17 cellular contexts compared by ENCODE assay signal in the genomic region with DNA sequence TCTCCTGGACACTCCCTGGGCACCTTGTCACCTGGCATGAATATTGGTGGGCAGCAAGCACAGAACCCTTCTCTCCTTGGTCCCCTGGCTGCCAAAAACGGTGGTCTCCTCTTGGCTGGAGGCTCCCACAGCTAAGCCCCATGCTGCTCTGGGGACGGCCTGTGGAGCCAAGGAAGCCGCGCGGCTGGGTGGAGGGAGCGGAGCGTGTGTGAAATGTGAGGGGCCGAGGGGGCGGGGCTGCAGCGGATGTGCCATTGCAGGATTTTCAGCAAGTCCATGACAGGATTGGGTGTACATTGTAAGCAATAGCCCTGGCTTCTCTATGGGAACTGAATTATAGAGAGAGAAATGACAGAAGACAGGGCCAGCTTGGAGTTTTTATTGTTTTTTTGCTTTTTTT.
DNase-seq lines count a peak whose midpoint lies in the region; ATAC-seq and TF ChIP-seq lines count a peak whose summit lies in the region.
"Had no signal": no experiment of that assay in that cellular context is flagged by ENCODE, and none has a peak within 500 bp of the region (broad histone marks: within the 10 kb centered on the region; RNA-seq: fewer than 3 reads in every experiment).

No MANE protein-coding gene starts in this region.

- H3K4me3 ChIP-seq in Karpas-422 (ENCODE audit: low read length) (no peak overlapping the region), neural cell (ENCODE audit: low read length) (no peak overlapping the region)
- H3K4me3 ChIP-seq: A549, BLaER1 had no signal

- peaks cover under 1% of the 10 kb centered on the region for H3F3A ChIP-seq in neural cell (ENCODE audit: insufficient read depth, low read length, poor library complexity, severe bottlenecking)

- H4K20me1 ChIP-seq in Karpas-422 (ENCODE audit: insufficient read depth, low read depth, low read length) (no peaks in the 10 kb centered on the region), neural cell (ENCODE audit: insufficient read depth) (no peaks in the 10 kb centered on the region)
- H4K20me1 ChIP-seq: BLaER1 had no signal

- no peak overlapping the region for H3K4me3 Mint-ChIP-seq in mesothelial cell of epicardium
- H3K4me3 Mint-ChIP-seq: CD14-positive monocyte; CD4-positive, alpha-beta memory T cell; CD4-positive, CD25-positive, alpha-beta regulatory T cell had no signal

- no peaks in the 10 kb centered on the region for H3K9me3 ChIP-seq in Karpas-422 (ENCODE audit: low read length)
- H3K9me3 ChIP-seq in neural cell (ENCODE audit: low read length): no peaks in the 10 kb centered on the region
- H3K9me3 ChIP-seq: A549, BE2C, BLaER1, Caco-2 had no signal

- no peak overlapping the region for H3K4me2 ChIP-seq in Karpas-422 (ENCODE audit: low read depth, low read length, poor library complexity, severe bottlenecking)
- H3K4me2 ChIP-seq in neural cell (ENCODE audit: low read length): no peak overlapping the region
- H3K4me2 ChIP-seq: A549, BLaER1 had no signal

- H3K36me3 ChIP-seq in Karpas-422 (ENCODE audit: insufficient read depth, low read length) (no peaks in the 10 kb centered on the region), neural cell (ENCODE audit: insufficient read depth, low read length) (no peaks in the 10 kb centered on the region)
- H3K36me3 ChIP-seq: BE2C, BLaER1 had no signal

- H3K79me2 ChIP-seq in Karpas-422 (ENCODE audit: low read length) (no peaks in the 10 kb centered on the region), neural cell (replicated peaks; ENCODE audit: insufficient read depth, low read length) (no peaks in the 10 kb centered on the region)

- H3K27me3 Mint-ChIP-seq in mesothelial cell of epicardium (ENCODE audit: low read depth): no peaks in the 10 kb centered on the region
- H3K27me3 Mint-ChIP-seq: CD4-positive, CD25-positive, alpha-beta regulatory T cell had no signal

- peaks cover 35% of the 10 kb centered on the region for H3K4me1 Mint-ChIP-seq in mesothelial cell of epicardium
- H3K4me1 Mint-ChIP-seq: CD14-positive monocyte; CD4-positive, alpha-beta memory T cell; CD4-positive, CD25-positive, alpha-beta regulatory T cell had no signal

- no peak for TF ChIP-seq CTCF in mesothelial cell of epicardium (IDR thresholded peaks at IDR 0.05; ENCODE audit: unreplicated experiment)
- TF ChIP-seq CTCF in neural cell (IDR thresholded peaks at IDR 0.05; ENCODE audit: poor library complexity, severe bottlenecking): no peak

- H2AFZ ChIP-seq in Karpas-422 (ENCODE audit: low read length): no peak overlapping the region
- H2AFZ ChIP-seq in neural cell (ENCODE audit: low read depth, low read length): no peak overlapping the region

- H3K27ac ChIP-seq in Karpas-422 (ENCODE audit: low read length): no peak overlapping the region
- H3K27ac ChIP-seq in neural cell (ENCODE audit: low read length): peak overlapping the region; percentile 80
- H3K27ac ChIP-seq: 22Rv1, A549, BLaER1 had no signal

- H3K27ac Mint-ChIP-seq in mesothelial cell of epicardium: peak overlapping the region; percentile 43
- H3K27ac Mint-ChIP-seq: CD4-positive, alpha-beta memory T cell; CD4-positive, CD25-positive, alpha-beta regulatory T cell had no signal

- H3K9me3 Mint-ChIP-seq in mesothelial cell of epicardium: no peaks in the 10 kb centered on the region
- H3K9me3 Mint-ChIP-seq: CD4-positive, alpha-beta memory T cell had no signal

- DNase-seq in Karpas-422 (peak; percentile 9), mesothelial cell of epicardium (ENCODE audit: low spot score in 2 of 2, unreplicated experiment in 2 of 2) (no peak), GF-D8 (lab: John Stamatoyannopoulos, UW) (no peak)
- DNase-seq: BE2C; C1 segment of cervical spinal cord; Caco-2; Calu3; CD4-positive, alpha-beta memory T cell; CD4-positive, CD25-positive, alpha-beta regulatory T cell; DMS79 treated with DMSO at 0.1 percent for 48 hours had no signal

- no peaks in the 10 kb centered on the region for H3K4me1 ChIP-seq in Karpas-422 (ENCODE audit: low read length)
- H3K4me1 ChIP-seq: Caco-2 had no signal

- no peaks in the 10 kb centered on the region for H3K36me3 Mint-ChIP-seq in mesothelial cell of epicardium
- H3K36me3 Mint-ChIP-seq: CD14-positive monocyte; CD4-positive, alpha-beta memory T cell; CD4-positive, CD25-positive, alpha-beta regulatory T cell had no signal

- ATAC-seq in HG03159 (IDR thresholded peaks at IDR 0.05; ENCODE audit: unreplicated experiment) (no peak), GM19351 (IDR thresholded peaks at IDR 0.05; ENCODE audit: unreplicated experiment) (no peak)
- ATAC-seq: A549 had no signal

- no peaks in the 10 kb centered on the region for H3K9me2 ChIP-seq in Karpas-422 (replicated peaks; ENCODE audit: insufficient read depth, low read length)
- no peaks in the 10 kb centered on the region for H3K9me2 ChIP-seq in neural cell (ENCODE audit: insufficient read depth, low read length)

- H3K27me3 ChIP-seq in Karpas-422 (ENCODE audit: low read length): no peaks in the 10 kb centered on the region
- H3K27me3 ChIP-seq in neural cell (ENCODE audit: insufficient read depth, low read depth, low read length): no peaks in the 10 kb centered on the region
- H3K27me3 ChIP-seq: BE2C, BLaER1 had no signal

- H3K9ac ChIP-seq in Karpas-422 (ENCODE audit: low read length): no peak overlapping the region
- no peak overlapping the region for H3K9ac ChIP-seq in neural cell (ENCODE audit: low read length)
- H3K9ac ChIP-seq: BLaER1 had no signal

- TF ChIP-seq EP300 in neural cell (conservative IDR thresholded peaks at IDR 0.05; ENCODE audit: poor library complexity, severe bottlenecking): no peak

- TF ChIP-seq RAD21 in neural cell (conservative IDR thresholded peaks at IDR 0.05): no peak

TF ChIP-seq in neural cell, 6 proteins besides CTCF, POLR2A, EP300 and RAD21:
- TF ChIP-seq TAF1 (IDR thresholded peaks at IDR 0.05; ENCODE audit: low read depth): no peak
- TF ChIP-seq SMC3 (conservative IDR thresholded peaks at IDR 0.05; ENCODE audit: poor library complexity): no peak
- no peak for TF ChIP-seq MXI1 (conservative IDR thresholded peaks at IDR 0.05; ENCODE audit: poor library complexity, severe bottlenecking)
- TF ChIP-seq, protein P1, sequence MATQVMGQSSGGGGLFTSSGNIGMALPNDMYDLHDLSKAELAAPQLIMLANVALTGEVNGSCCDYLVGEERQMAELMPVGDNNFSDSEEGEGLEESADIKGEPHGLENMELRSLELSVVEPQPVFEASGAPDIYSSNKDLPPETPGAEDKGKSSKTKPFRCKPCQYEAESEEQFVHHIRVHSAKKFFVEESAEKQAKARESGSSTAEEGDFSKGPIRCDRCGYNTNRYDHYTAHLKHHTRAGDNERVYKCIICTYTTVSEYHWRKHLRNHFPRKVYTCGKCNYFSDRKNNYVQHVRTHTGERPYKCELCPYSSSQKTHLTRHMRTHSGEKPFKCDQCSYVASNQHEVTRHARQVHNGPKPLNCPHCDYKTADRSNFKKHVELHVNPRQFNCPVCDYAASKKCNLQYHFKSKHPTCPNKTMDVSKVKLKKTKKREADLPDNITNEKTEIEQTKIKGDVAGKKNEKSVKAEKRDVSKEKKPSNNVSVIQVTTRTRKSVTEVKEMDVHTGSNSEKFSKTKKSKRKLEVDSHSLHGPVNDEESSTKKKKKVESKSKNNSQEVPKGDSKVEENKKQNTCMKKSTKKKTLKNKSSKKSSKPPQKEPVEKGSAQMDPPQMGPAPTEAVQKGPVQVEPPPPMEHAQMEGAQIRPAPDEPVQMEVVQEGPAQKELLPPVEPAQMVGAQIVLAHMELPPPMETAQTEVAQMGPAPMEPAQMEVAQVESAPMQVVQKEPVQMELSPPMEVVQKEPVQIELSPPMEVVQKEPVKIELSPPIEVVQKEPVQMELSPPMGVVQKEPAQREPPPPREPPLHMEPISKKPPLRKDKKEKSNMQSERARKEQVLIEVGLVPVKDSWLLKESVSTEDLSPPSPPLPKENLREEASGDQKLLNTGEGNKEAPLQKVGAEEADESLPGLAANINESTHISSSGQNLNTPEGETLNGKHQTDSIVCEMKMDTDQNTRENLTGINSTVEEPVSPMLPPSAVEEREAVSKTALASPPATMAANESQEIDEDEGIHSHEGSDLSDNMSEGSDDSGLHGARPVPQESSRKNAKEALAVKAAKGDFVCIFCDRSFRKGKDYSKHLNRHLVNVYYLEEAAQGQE (IDR thresholded peaks at IDR 0.05; ENCODE audit: borderline replicate concordance): no peak
- TF ChIP-seq EZH2 (IDR thresholded peaks at IDR 0.05; ENCODE audit: borderline replicate concordance, insufficient read depth, low read length, poor library complexity, severe bottlenecking): no peak
- TF ChIP-seq POLR2AphosphoS5 (IDR thresholded peaks at IDR 0.05): no peak
